ENCODE assay signal across 8 cellular contexts in the genomic region with DNA sequence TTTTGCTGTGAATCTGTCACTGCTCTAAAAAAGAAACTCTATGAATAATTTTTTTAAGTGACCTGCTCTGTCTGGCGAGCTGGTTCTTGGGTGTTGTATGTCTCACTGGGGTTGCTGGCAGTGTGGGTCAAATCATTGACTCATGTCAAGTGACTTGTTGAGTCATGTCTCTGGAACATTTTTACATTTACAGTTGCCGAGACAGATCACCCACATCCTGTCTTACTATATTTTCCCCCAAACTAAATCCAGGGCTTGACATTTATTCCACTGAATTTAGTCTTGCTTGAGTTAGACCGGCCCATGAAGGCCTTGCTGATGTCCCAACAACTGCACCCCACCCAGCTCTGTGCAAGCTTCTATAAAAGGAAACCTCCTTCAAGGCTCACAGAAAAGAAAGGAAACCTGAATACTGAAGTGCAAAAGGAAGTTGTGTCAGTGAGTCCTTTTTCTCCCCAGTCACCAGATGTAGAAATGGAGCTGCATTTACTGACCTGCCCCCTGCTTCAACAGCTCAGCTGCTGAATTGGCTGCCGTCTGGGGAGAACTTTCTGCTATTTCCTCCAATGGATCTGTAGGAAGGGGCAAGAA.
DNase-seq lines count a peak whose midpoint lies in the region; ATAC-seq and TF ChIP-seq lines count a peak whose summit lies in the region.

No MANE protein-coding gene starts in this region.

- no peaks in the 10 kb centered on the region for H3K9me3 ChIP-seq in hepatocyte (ENCODE audit: low read depth)
- H3K9me3 ChIP-seq in CD8-positive, alpha-beta T cell (ENCODE audit: low read length), result no peaks in the 10 kb centered on the region
- H3K9me3 ChIP-seq in CD4-positive, alpha-beta T cell (ENCODE audit: control insufficient read depth, low read length), result no peaks in the 10 kb centered on the region

- H3K4me1 Mint-ChIP-seq in CD8-positive, alpha-beta T cell (ENCODE audit: low read depth), result no peaks in the 10 kb centered on the region
- H3K4me1 Mint-ChIP-seq in CD4-positive, alpha-beta T cell (ENCODE audit: low read depth), result no peaks in the 10 kb centered on the region

- 81% methylated on average over 4 of the region's 4 CpGs for WGBS in hepatocyte (ENCODE audit: low lambda C conversion rate, missing lambda C conversion rate)

- no peaks in the 10 kb centered on the region for H3K9me3 Mint-ChIP-seq in CD8-positive, alpha-beta T cell
- H3K9me3 Mint-ChIP-seq in CD4-positive, alpha-beta T cell, result no peaks in the 10 kb centered on the region

- H3K4me3 ChIP-seq in BJ (ENCODE audit: low read depth, low read length) (no peak overlapping the region), hepatocyte (no peak overlapping the region)
- H3K4me3 ChIP-seq in CD8-positive, alpha-beta T cell (ENCODE audit: low read depth, low read length), result no peak overlapping the region

- H3K4me2 ChIP-seq in hepatocyte, result no peak overlapping the region

- H3K9me2 ChIP-seq in hepatocyte (replicated peaks; ENCODE audit: insufficient read depth), result no peaks in the 10 kb centered on the region

- CTCF ChIA-PET in BJ (lab: Yijun Ruan, JAX), result interaction anchor here (0.6 to 2.2 kb wide), 4 partner anchors 9 to 677 kb away, joined by 3 to 5 read pairs (median 4); no protein-coding TSS in a partner anchor
- CTCF ChIA-PET in CD8-positive, alpha-beta T cell (lab: Charles Lee), result no interaction called here
- CTCF ChIA-PET in CD4-positive, alpha-beta T cell (lab: Charles Lee), result no interaction called here

- H2AFZ ChIP-seq in hepatocyte, result no peak overlapping the region

- H3K27ac ChIP-seq in hepatocyte, result peak overlapping the region; percentile 66
- no peak overlapping the region for H3K27ac ChIP-seq in CD8-positive, alpha-beta T cell (ENCODE audit: low read depth, low read length)
- H3K27ac ChIP-seq in CD4-positive, alpha-beta T cell (ENCODE audit: low read depth, low read length), result no peak overlapping the region

- H3K36me3 ChIP-seq in BJ (ENCODE audit: control insufficient read depth, insufficient read depth, low read length), result peaks cover 38% of the 10 kb centered on the region
- H3K36me3 ChIP-seq in hepatocyte (replicated peaks; ENCODE audit: insufficient read depth, low read depth), result peaks cover 4% of the 10 kb centered on the region
- no peaks in the 10 kb centered on the region for H3K36me3 ChIP-seq in CD8-positive, alpha-beta T cell (ENCODE audit: insufficient read depth, low read length)

- no peaks in the 10 kb centered on the region for H4K20me1 ChIP-seq in hepatocyte (ENCODE audit: insufficient read depth, poor library complexity, severe bottlenecking)

- TF ChIP-seq CTCF in BJ (IDR thresholded peaks at IDR 0.05; ENCODE audit: insufficient read depth, low read depth, low read length) (no peak), hepatocyte (IDR thresholded peaks at IDR 0.05; ENCODE audit: poor library complexity) (no peak)
- no peak for TF ChIP-seq CTCF in CD8-positive, alpha-beta T cell (IDR thresholded peaks at IDR 0.05)
- no peak for TF ChIP-seq CTCF in CD4-positive, alpha-beta T cell (IDR thresholded peaks at IDR 0.05)

- H3K27ac Mint-ChIP-seq in CD8-positive, alpha-beta T cell, result no peak overlapping the region
- H3K27ac Mint-ChIP-seq in CD4-positive, alpha-beta T cell, result no peak overlapping the region

- no peaks in the 10 kb centered on the region for H3K27me3 ChIP-seq in BJ (ENCODE audit: control insufficient read depth, insufficient read depth, low read length)
- H3K27me3 ChIP-seq in hepatocyte, result no peaks in the 10 kb centered on the region
- no peaks in the 10 kb centered on the region for H3K27me3 ChIP-seq in CD8-positive, alpha-beta T cell (ENCODE audit: insufficient read depth, low read length)
- H3K27me3 ChIP-seq in CD4-positive, alpha-beta T cell (ENCODE audit: control insufficient read depth, insufficient read depth, low read length), result no peaks in the 10 kb centered on the region

- no peak overlapping the region for H3K4me3 Mint-ChIP-seq in CD8-positive, alpha-beta T cell
- no peak overlapping the region for H3K4me3 Mint-ChIP-seq in CD4-positive, alpha-beta T cell

- peak; percentile 93 for ATAC-seq in HG03139 (IDR thresholded peaks at IDR 0.05; ENCODE audit: unreplicated experiment)
- ATAC-seq in CD8-positive, alpha-beta T cell, result no peak
- ATAC-seq in CD4-positive, alpha-beta T cell (ENCODE audit: poor library complexity), result no peak

- POLR2A ChIA-PET in BJ (lab: Charles Lee), result interaction anchor here (1.3 kb wide), 1 partner anchor 195 kb away, joined by 3 read pairs; no protein-coding TSS in a partner anchor
- POLR2A ChIA-PET in CD8-positive, alpha-beta T cell (lab: Charles Lee), result no interaction called here
- POLR2A ChIA-PET in CD4-positive, alpha-beta T cell (lab: Charles Lee), result no interaction called here

- DNase-seq in BJ (ENCODE audit: low read depth), result peak; percentile 88
- DNase-seq in GM19238 (ENCODE audit: insufficient read length, low spot score), result peak; percentile 32
- DNase-seq in SW480 (ENCODE audit: low spot score), result peak; percentile 11
- no peak for DNase-seq in hepatocyte (ENCODE audit: low spot score)
- DNase-seq in cerebellar cortex (ENCODE audit: low spot score), result no peak
- no peak for DNase-seq in CD8-positive, alpha-beta T cell
- DNase-seq in CD4-positive, alpha-beta T cell, result no peak

- intact Hi-C loops in CD8-positive, alpha-beta T cell (cut with DNase I, micrococcal nuclease), result no loop called here
- intact Hi-C loops in CD4-positive, alpha-beta T cell (cut with DNase I, micrococcal nuclease), result no loop called here

- no peaks in the 10 kb centered on the region for H3K36me3 Mint-ChIP-seq in CD8-positive, alpha-beta T cell
- H3K36me3 Mint-ChIP-seq in CD4-positive, alpha-beta T cell (ENCODE audit: low read depth), result no peaks in the 10 kb centered on the region

- H3K4me1 ChIP-seq in hepatocyte (ENCODE audit: insufficient read depth), result peaks cover 25% of the 10 kb centered on the region
- H3K4me1 ChIP-seq in CD8-positive, alpha-beta T cell (ENCODE audit: insufficient read depth, low read length), result no peaks in the 10 kb centered on the region

- H3K27me3 Mint-ChIP-seq in CD8-positive, alpha-beta T cell (ENCODE audit: low read depth), result no peaks in the 10 kb centered on the region
- H3K27me3 Mint-ChIP-seq in CD4-positive, alpha-beta T cell, result no peaks in the 10 kb centered on the region

- peaks cover 7% of the 10 kb centered on the region for H3K79me2 ChIP-seq in hepatocyte

Comparison
In these comparisons a context has a peak if more than half of its experiments do, and no peak if none do; other contexts are left out.
1. DNase-seq: peak in BJ (single experiment), GM19238 (single experiment) and SW480 (single experiment); none in hepatocyte (single experiment), cerebellar cortex (single experiment), CD8-positive, alpha-beta T cell (0 of 7) and CD4-positive, alpha-beta T cell (0 of 10).